Comparison of ENCODE assay signal across 9 cellular contexts in genomic region chr3:38134517-38135143, GRCh38. TPM values are rescaled to one million over a fixed set of nuclear protein-coding genes. Genes with fewer than 3 reads are reported as not detected.
DNase-seq lines count a peak whose midpoint lies in the region; ATAC-seq, FAIRE-seq and TF ChIP-seq lines count a peak whose summit lies in the region.
"Not testable (repeated sequence)": the region's sequence is repeated elsewhere in the genome, so short reads cannot be mapped to it uniquely, and the experiment has no call there.
"Had no signal": no experiment of that assay in that cellular context is flagged by ENCODE, and none has a peak within 500 bp of the region (broad histone marks: within the 10 kb centered on the region; RNA-seq: fewer than 3 reads in every experiment).

No MANE protein-coding gene starts in this region.

- TF ChIP-seq EP300 in HepG2 (IDR thresholded peaks at IDR 0.05; ENCODE audit: low read depth in 2 of 2, low read length in 2 of 2) = peak in 1 of 2 experiments; percentile 75; a peak in 2 of 4 replicates
- not testable (repeated sequence) for TF ChIP-seq EP300 in HepG2 (CRISPR knock-in tag; IDR thresholded peaks at IDR 0.05; ENCODE audit: borderline replicate concordance)

- H3K27me3 ChIP-seq in CD4-positive, CD25-positive, alpha-beta regulatory T cell (ENCODE audit: control insufficient read depth, insufficient read depth, low read length); colonic mucosa; HepG2 (ENCODE audit: control insufficient read depth in 1 of 2, insufficient read depth in 2 of 2, low read length in 2 of 2): not testable (repeated sequence)

- not testable (repeated sequence) for TF ChIP-seq CTCF in LNCaP clone FGC (IDR thresholded peaks at IDR 0.05; ENCODE audit: control insufficient read depth, extremely low read depth, insufficient read depth); colonic mucosa (IDR thresholded peaks at IDR 0.05); HepG2 (CRISPR knock-in tag; IDR thresholded peaks at IDR 0.05); nephron progenitor cell (IDR thresholded peaks at IDR 0.05)

- ATAC-seq in CD4-positive, CD25-positive, alpha-beta regulatory T cell (ENCODE audit: low read depth in 2 of 2); HepG2: not testable (repeated sequence)

- peak in 1 of 2 experiments; percentile 42; a peak in 1 of 4 replicates for TF ChIP-seq POLR2A in HepG2 (IDR thresholded peaks at IDR 0.05; ENCODE audit: insufficient read depth in 1 of 2, low read depth in 2 of 2, low read length in 2 of 2)

- H3K27ac Mint-ChIP-seq in CD4-positive, CD25-positive, alpha-beta regulatory T cell = peak overlapping the region in 2 of 3 donors; percentile 70 to 96
- H3K27ac Mint-ChIP-seq in activated CD4-positive, alpha-beta T cell treated with anti-CD3 and anti-CD28 coated beads, Interleukin-2, amount 10 ng/mL, durations not matched to agents 24 days and 14 days; nephron progenitor cell: not testable (repeated sequence)
- peak overlapping the region; percentile 27 for H3K27ac Mint-ChIP-seq in activated naive CD4-positive, alpha-beta T cell treated with anti-CD3 and anti-CD28 coated beads for 36 hours
- H3K27ac Mint-ChIP-seq in stimulated activated naive CD8-positive, alpha-beta T cell treated with anti-CD3 and anti-CD28 coated beads, Interleukin-15, Interleukin-2, amounts not matched to agents 100 ng/mL and 50 ng/mL, for 24 hours = peak overlapping the region; percentile 88

- not testable (repeated sequence) for H2AFZ ChIP-seq in HepG2 (ENCODE audit: low read length)

- CTCF ChIA-PET in activated naive CD4-positive, alpha-beta T cell treated with anti-CD3 and anti-CD28 coated beads for 36 hours (lab: Charles Lee) = interaction anchor here (1.8 kb wide), 1 partner anchor 16 kb away, joined by 5 read pairs; no protein-coding TSS in a partner anchor
- CTCF ChIA-PET in HepG2 (lab: Yijun Ruan, JAX; ENCODE audit: low intra/inter-chr PET ratio, low total read pairs) = not testable (repeated sequence)

- POLR2A ChIA-PET in HepG2 (lab: Yijun Ruan, JAX) = interaction anchor here (1.5 to 6.9 kb wide), 6 partner anchors 8 to 321 kb away, joined by 6 to 87 read pairs (median 11); partner anchors contain the start of genes OXSR1 and XYLB

- not testable (repeated sequence) for H3K9me3 Mint-ChIP-seq in CD4-positive, CD25-positive, alpha-beta regulatory T cell; activated CD4-positive, alpha-beta T cell treated with anti-CD3 and anti-CD28 coated beads, Interleukin-2, amount 10 ng/mL, durations not matched to agents 24 days and 14 days; activated naive CD4-positive, alpha-beta T cell treated with anti-CD3 and anti-CD28 coated beads for 36 hours; nephron progenitor cell; stimulated activated naive CD8-positive, alpha-beta T cell treated with anti-CD3 and anti-CD28 coated beads, Interleukin-15, Interleukin-2, amounts not matched to agents 100 ng/mL and 50 ng/mL, for 24 hours

- peaks cover 20% of the 10 kb centered on the region for H3K36me3 Mint-ChIP-seq in CD4-positive, CD25-positive, alpha-beta regulatory T cell
- peaks cover 44% of the 10 kb centered on the region for H3K36me3 Mint-ChIP-seq in activated CD4-positive, alpha-beta T cell treated with anti-CD3 and anti-CD28 coated beads, Interleukin-2, amount 10 ng/mL, durations not matched to agents 24 days and 14 days (ENCODE audit: low read depth)
- H3K36me3 Mint-ChIP-seq in activated naive CD4-positive, alpha-beta T cell treated with anti-CD3 and anti-CD28 coated beads for 36 hours (ENCODE audit: low read depth) = peaks cover 24% of the 10 kb centered on the region
- H3K36me3 Mint-ChIP-seq in nephron progenitor cell (ENCODE audit: low read depth) = peaks cover 22% of the 10 kb centered on the region
- peaks cover 40% of the 10 kb centered on the region for H3K36me3 Mint-ChIP-seq in stimulated activated naive CD8-positive, alpha-beta T cell treated with anti-CD3 and anti-CD28 coated beads, Interleukin-15, Interleukin-2, amounts not matched to agents 100 ng/mL and 50 ng/mL, for 24 hours (ENCODE audit: low read depth)

- not testable (repeated sequence) for H4K20me1 ChIP-seq in HepG2 (ENCODE audit: insufficient read depth, low read length)

- H3K36me3 ChIP-seq in CD4-positive, CD25-positive, alpha-beta regulatory T cell (ENCODE audit: control insufficient read depth, insufficient read depth, low read length) = peaks cover 40% of the 10 kb centered on the region
- not testable (repeated sequence) for H3K36me3 ChIP-seq in colonic mucosa
- H3K36me3 ChIP-seq in HepG2 (replicated peaks in 1 of 2; ENCODE audit: control insufficient read depth in 1 of 2, insufficient read depth in 2 of 2, low read length in 2 of 2) = peaks cover 6 to 32% of the 10 kb centered on the region in 2 experiments

- H3K4me1 ChIP-seq in CD4-positive, CD25-positive, alpha-beta regulatory T cell (ENCODE audit: control insufficient read depth, insufficient read depth, low read length, poor library complexity, severe bottlenecking) = peaks cover 40% of the 10 kb centered on the region
- H3K4me1 ChIP-seq in colonic mucosa = peaks cover 21% of the 10 kb centered on the region
- H3K4me1 ChIP-seq in HepG2 (ENCODE audit: insufficient read depth, low read length) = peaks cover 67% of the 10 kb centered on the region

- intact Hi-C loops in activated CD4-positive, alpha-beta T cell treated with anti-CD3 and anti-CD28 coated beads, Interleukin-2, amount 10 ng/mL, durations not matched to agents 24 days and 14 days (cut with micrococcal nuclease) = loop anchor here (5.0 kb wide), 1 partner anchor 363 kb away; the partner anchor contains the start of gene EXOG
- intact Hi-C loops in activated naive CD4-positive, alpha-beta T cell treated with anti-CD3 and anti-CD28 coated beads for 36 hours (cut with micrococcal nuclease) = loop anchor here (5.0 kb wide), 2 partner anchors 163 to 348 kb away; no protein-coding TSS in a partner anchor
- intact Hi-C loops in colonic mucosa (cut with DNase I) = not testable (repeated sequence)
- intact Hi-C loops in HepG2 (cut with micrococcal nuclease; ENCODE audit: unreplicated experiment) = loop anchor here (10.0 kb wide), 1 partner anchor 110 kb away; no protein-coding TSS in a partner anchor

- peak overlapping the region; percentile 95 to 100 (median 97) for H3K4me3 Mint-ChIP-seq in CD4-positive, CD25-positive, alpha-beta regulatory T cell
- H3K4me3 Mint-ChIP-seq in activated CD4-positive, alpha-beta T cell treated with anti-CD3 and anti-CD28 coated beads, Interleukin-2, amount 10 ng/mL, durations not matched to agents 24 days and 14 days = peak overlapping the region; percentile 90
- H3K4me3 Mint-ChIP-seq in activated naive CD4-positive, alpha-beta T cell treated with anti-CD3 and anti-CD28 coated beads for 36 hours = not testable (repeated sequence)
- H3K4me3 Mint-ChIP-seq in nephron progenitor cell = peak overlapping the region; percentile 90
- peak overlapping the region; percentile 92 for H3K4me3 Mint-ChIP-seq in stimulated activated naive CD8-positive, alpha-beta T cell treated with anti-CD3 and anti-CD28 coated beads, Interleukin-15, Interleukin-2, amounts not matched to agents 100 ng/mL and 50 ng/mL, for 24 hours

- not testable (repeated sequence) for H3K9me3 ChIP-seq in CD4-positive, CD25-positive, alpha-beta regulatory T cell (ENCODE audit: control insufficient read depth in 2 of 2, low read length in 2 of 2); colonic mucosa; HepG2 (ENCODE audit: low read length)

- not testable (repeated sequence) for BruUV-seq in HepG2 (replicated peaks; lab: Mats Ljungman, UMichigan)

- peak; percentile 67 for FAIRE-seq in HepG2 (lab: Jason Lieb, UNC)

- H3K4me3 ChIP-seq in CD4-positive, CD25-positive, alpha-beta regulatory T cell (ENCODE audit: low read depth, low read length); colonic mucosa: not testable (repeated sequence)
- H3K4me3 ChIP-seq in LNCaP clone FGC (ENCODE audit: low read depth, low read length) (peak overlapping the region; percentile 84), HepG2 (replicated peaks in 1 of 3; ENCODE audit: insufficient read depth in 1 of 3, low read depth in 2 of 3, low read length in 3 of 3) (peak overlapping the region; percentile 85 to 96 (median 89))

- H3K27ac ChIP-seq in CD4-positive, CD25-positive, alpha-beta regulatory T cell (ENCODE audit: insufficient read depth, low read length, poor library complexity, severe bottlenecking) = not testable (repeated sequence)
- H3K27ac ChIP-seq in colonic mucosa (peak overlapping the region; percentile 71), HepG2 (ENCODE audit: extremely low read length, insufficient read depth, low read length) (peak overlapping the region; percentile 97)

- peaks cover 71% of the 10 kb centered on the region for H3K79me2 ChIP-seq in HepG2 (ENCODE audit: insufficient read depth, low read length)

- not testable (repeated sequence) for DNase-seq in CD4-positive, CD25-positive, alpha-beta regulatory T cell; LNCaP clone FGC (ENCODE audit: low read depth); activated CD4-positive, alpha-beta T cell treated with anti-CD3 and anti-CD28 coated beads, Interleukin-2, amount 10 ng/mL, durations not matched to agents 24 days and 14 days; activated naive CD4-positive, alpha-beta T cell treated with anti-CD3 and anti-CD28 coated beads for 36 hours; colonic mucosa; nephron progenitor cell
- peak; percentile 70 for DNase-seq in HepG2 (ENCODE audit: low spot score)

- not testable (repeated sequence) for H3K27me3 Mint-ChIP-seq in CD4-positive, CD25-positive, alpha-beta regulatory T cell; activated CD4-positive, alpha-beta T cell treated with anti-CD3 and anti-CD28 coated beads, Interleukin-2, amount 10 ng/mL, durations not matched to agents 24 days and 14 days; activated naive CD4-positive, alpha-beta T cell treated with anti-CD3 and anti-CD28 coated beads for 36 hours (ENCODE audit: low read depth); stimulated activated naive CD8-positive, alpha-beta T cell treated with anti-CD3 and anti-CD28 coated beads, Interleukin-15, Interleukin-2, amounts not matched to agents 100 ng/mL and 50 ng/mL, for 24 hours
- peaks cover 17% of the 10 kb centered on the region for H3K27me3 Mint-ChIP-seq in nephron progenitor cell (ENCODE audit: low read depth, poor library complexity)

- peaks cover 9 to 77% (median 45%) of the 10 kb centered on the region in 4 donors for H3K4me1 Mint-ChIP-seq in CD4-positive, CD25-positive, alpha-beta regulatory T cell
- H3K4me1 Mint-ChIP-seq in activated CD4-positive, alpha-beta T cell treated with anti-CD3 and anti-CD28 coated beads, Interleukin-2, amount 10 ng/mL, durations not matched to agents 24 days and 14 days = peaks cover 49% of the 10 kb centered on the region
- peaks cover 39% of the 10 kb centered on the region for H3K4me1 Mint-ChIP-seq in activated naive CD4-positive, alpha-beta T cell treated with anti-CD3 and anti-CD28 coated beads for 36 hours (ENCODE audit: low read depth)
- H3K4me1 Mint-ChIP-seq in nephron progenitor cell = peaks cover 37% of the 10 kb centered on the region
- H3K4me1 Mint-ChIP-seq in stimulated activated naive CD8-positive, alpha-beta T cell treated with anti-CD3 and anti-CD28 coated beads, Interleukin-15, Interleukin-2, amounts not matched to agents 100 ng/mL and 50 ng/mL, for 24 hours (ENCODE audit: low read depth) = peaks cover 59% of the 10 kb centered on the region

- 3% methylated on average over 9 of the region's 10 CpGs for WGBS in HepG2 (ENCODE audit: low lambda C conversion rate)

- in situ Hi-C loops in HepG2 (cut with HindIII; ENCODE audit: extremely low pct_ligation_motif_present, low pct_unique_long_range_greater_than_20kb) = loop anchor here (25.0 kb wide), 1 partner anchor 328 kb away; the partner anchor contains the start of gene ACVR2B

- not testable (repeated sequence) for TF ChIP-seq RAD21 in HepG2 (CRISPR knock-in tag; IDR thresholded peaks at IDR 0.05)

- H3K9ac ChIP-seq in colonic mucosa (ENCODE audit: low read depth in 2 of 2, low read length in 2 of 2) (peak overlapping the region in 1 of 2 donors; percentile 56), HepG2 (ENCODE audit: insufficient read depth, low read depth, low read length) (peak overlapping the region; percentile 90)

- H3K4me2 ChIP-seq in HepG2 (ENCODE audit: low read depth, low read length) = peak overlapping the region; percentile 90

RNA-seq across cellular contexts. Expression of gene ACAA1, which starts 2.3 kb away (rescaled TPM):
- 80.7 TPM for total RNA-seq in CD4-positive, CD25-positive, alpha-beta regulatory T cell
- 10 to 100 TPM; 55.6 to 79.3 (median 67.2) TPM for polyA plus RNA-seq in CD4-positive, CD25-positive, alpha-beta regulatory T cell
- total RNA-seq in activated CD4-positive, alpha-beta T cell treated with anti-CD3 and anti-CD28 coated beads, Interleukin-2, amount 10 ng/mL, durations not matched to agents 24 days and 14 days = 68.7 and 71.6 TPM in 2 replicates
- total RNA-seq in activated naive CD4-positive, alpha-beta T cell treated with anti-CD3 and anti-CD28 coated beads for 36 hours = 10 to 100 TPM; 57.5 to 58.7 TPM
- total RNA-seq in colonic mucosa (100 to 1,000 TPM; 135 to 167 TPM), HepG2 (2016; rRNA removed; fragmentation: Illumina TruSeq; extraction: Trizol) (60.8 and 107 TPM in 2 replicates)
- 27.5 and 27.8 TPM in 2 replicates for total RNA-seq in HepG2 (2016; cell fraction: cytosol; rRNA removed; fragmentation: Illumina TruSeq; extraction: Trizol; ENCODE audit: low read depth)
- total RNA-seq in HepG2 (2016; cell fraction: insoluble cytoplasmic fraction; rRNA removed; fragmentation: Illumina TruSeq; extraction: Trizol) = 63.4 and 105 TPM in 2 replicates
- total RNA-seq in HepG2 (2016; cell fraction: membrane; rRNA removed; fragmentation: Illumina TruSeq; extraction: Trizol) = 52.7 and 55.5 TPM in 2 replicates
- 75.4 and 87.9 TPM in 2 replicates for total RNA-seq in HepG2 (2016; cell fraction: nucleus; rRNA removed; fragmentation: Illumina TruSeq; extraction: Trizol)
- 188 and 221 TPM in 2 replicates for polyA plus RNA-seq in HepG2 (2011; rRNA removed)
- 169 and 202 TPM in 2 replicates for polyA plus RNA-seq in HepG2 (2011; cell fraction: cytosol; rRNA removed)
- polyA plus RNA-seq in HepG2 (2011; cell fraction: nucleus; rRNA removed) = 588 and 662 TPM in 2 replicates
- polyA plus RNA-seq in HepG2 (2012) = 125 and 170 TPM in 2 replicates
- 44.3 and 47.9 TPM in 2 replicates for polyA plus RNA-seq in HepG2 (2016; cell fraction: cytosol; fragmentation: Illumina TruSeq; extraction: Trizol; ENCODE audit: low read depth)
- 240 and 247 TPM in 2 replicates for polyA plus RNA-seq in HepG2 (2016; cell fraction: insoluble cytoplasmic fraction; fragmentation: Illumina TruSeq; extraction: Trizol; ENCODE audit: low read depth)
- 62.9 and 66.6 TPM in 2 replicates for polyA plus RNA-seq in HepG2 (2016; cell fraction: membrane; fragmentation: Illumina TruSeq; extraction: Trizol; ENCODE audit: low read depth)
- polyA plus RNA-seq in HepG2 (2016; cell fraction: nucleus; fragmentation: Illumina TruSeq; extraction: Trizol; ENCODE audit: insufficient read depth, low read depth) = 290 and 311 TPM in 2 replicates
- polyA minus RNA-seq in HepG2 (2011; rRNA and poly(A)+ RNA removed; ENCODE audit: low replicate concordance) = 57.0 and 213 TPM in 2 replicates
- polyA minus RNA-seq in HepG2 (2011; cell fraction: cytosol; rRNA and poly(A)+ RNA removed) = 80.2 and 80.3 TPM in 2 replicates
- polyA minus RNA-seq in HepG2 (2011; cell fraction: nucleus; rRNA and poly(A)+ RNA removed) = 241 and 244 TPM in 2 replicates

RNA-seq across cellular contexts. Expression of gene MYD88, which starts 3.8 kb away (rescaled TPM):
- 49.9 TPM for total RNA-seq in CD4-positive, CD25-positive, alpha-beta regulatory T cell
- polyA plus RNA-seq in CD4-positive, CD25-positive, alpha-beta regulatory T cell = 100 to 1,000 TPM; 114 to 184 (median 139) TPM
- total RNA-seq in activated CD4-positive, alpha-beta T cell treated with anti-CD3 and anti-CD28 coated beads, Interleukin-2, amount 10 ng/mL, durations not matched to agents 24 days and 14 days = 32.0 and 36.9 TPM in 2 replicates
- total RNA-seq in activated naive CD4-positive, alpha-beta T cell treated with anti-CD3 and anti-CD28 coated beads for 36 hours = 10 to 100 TPM; 16.6 to 19.3 TPM
- total RNA-seq in colonic mucosa (10 to 100 TPM; 69.5 to 70.4 TPM), HepG2 (2016; rRNA removed; fragmentation: Illumina TruSeq; extraction: Trizol) (7.6 and 14.5 TPM in 2 replicates)
- 2.5 and 3.5 TPM in 2 replicates for total RNA-seq in HepG2 (2016; cell fraction: cytosol; rRNA removed; fragmentation: Illumina TruSeq; extraction: Trizol; ENCODE audit: low read depth)
- total RNA-seq in HepG2 (2016; cell fraction: insoluble cytoplasmic fraction; rRNA removed; fragmentation: Illumina TruSeq; extraction: Trizol) = 7.2 and 14.6 TPM in 2 replicates
- total RNA-seq in HepG2 (2016; cell fraction: membrane; rRNA removed; fragmentation: Illumina TruSeq; extraction: Trizol) = 6.0 and 6.5 TPM in 2 replicates
- total RNA-seq in HepG2 (2016; cell fraction: nucleus; rRNA removed; fragmentation: Illumina TruSeq; extraction: Trizol) = 9.8 and 11.0 TPM in 2 replicates
- 32.7 and 36.6 TPM in 2 replicates for polyA plus RNA-seq in HepG2 (2011; rRNA removed)
- polyA plus RNA-seq in HepG2 (2011; cell fraction: cytosol; rRNA removed) = 31.0 and 32.2 TPM in 2 replicates
- polyA plus RNA-seq in HepG2 (2011; cell fraction: nucleus; rRNA removed) = 53.7 and 60.9 TPM in 2 replicates
- 19.9 and 22.6 TPM in 2 replicates for polyA plus RNA-seq in HepG2 (2012)
- polyA plus RNA-seq in HepG2 (2016; cell fraction: cytosol; fragmentation: Illumina TruSeq; extraction: Trizol; ENCODE audit: low read depth) = 2.8 and 2.9 TPM in 2 replicates
- 51.1 and 57.2 TPM in 2 replicates for polyA plus RNA-seq in HepG2 (2016; cell fraction: insoluble cytoplasmic fraction; fragmentation: Illumina TruSeq; extraction: Trizol; ENCODE audit: low read depth)
- 9.0 and 9.6 TPM in 2 replicates for polyA plus RNA-seq in HepG2 (2016; cell fraction: membrane; fragmentation: Illumina TruSeq; extraction: Trizol; ENCODE audit: low read depth)
- 48.1 and 53.6 TPM in 2 replicates for polyA plus RNA-seq in HepG2 (2016; cell fraction: nucleus; fragmentation: Illumina TruSeq; extraction: Trizol; ENCODE audit: insufficient read depth, low read depth)
- 15.6 and 54.6 TPM in 2 replicates for polyA minus RNA-seq in HepG2 (2011; rRNA and poly(A)+ RNA removed; ENCODE audit: low replicate concordance)
- polyA minus RNA-seq in HepG2 (2011; cell fraction: cytosol; rRNA and poly(A)+ RNA removed) = 19.7 and 21.8 TPM in 2 replicates
- 13.9 and 15.8 TPM in 2 replicates for polyA minus RNA-seq in HepG2 (2011; cell fraction: nucleus; rRNA and poly(A)+ RNA removed)
- total RNA-seq: G401 had no signal

RNA-seq across cellular contexts. Expression of gene OXSR1, which starts 30.7 kb away (rescaled TPM):
- total RNA-seq in CD4-positive, CD25-positive, alpha-beta regulatory T cell = 62.3 TPM
- 10 to 100 TPM; 12.6 to 19.3 (median 16.1) TPM for polyA plus RNA-seq in CD4-positive, CD25-positive, alpha-beta regulatory T cell
- 56.4 and 58.3 TPM in 2 replicates for total RNA-seq in activated CD4-positive, alpha-beta T cell treated with anti-CD3 and anti-CD28 coated beads, Interleukin-2, amount 10 ng/mL, durations not matched to agents 24 days and 14 days
- total RNA-seq in activated naive CD4-positive, alpha-beta T cell treated with anti-CD3 and anti-CD28 coated beads for 36 hours = 10 to 100 TPM; 33.8 to 35.0 TPM
- 10 to 100 TPM; 32.0 to 57.3 TPM for total RNA-seq in colonic mucosa
- total RNA-seq in HepG2 (2016; rRNA removed; fragmentation: Illumina TruSeq; extraction: Trizol) = 32.6 and 41.1 TPM in 2 replicates
- total RNA-seq in HepG2 (2016; cell fraction: cytosol; rRNA removed; fragmentation: Illumina TruSeq; extraction: Trizol; ENCODE audit: low read depth) = 7.6 TPM in 2 replicates
- total RNA-seq in HepG2 (2016; cell fraction: insoluble cytoplasmic fraction; rRNA removed; fragmentation: Illumina TruSeq; extraction: Trizol) = 32.9 and 39.8 TPM in 2 replicates
- 12.8 and 14.5 TPM in 2 replicates for total RNA-seq in HepG2 (2016; cell fraction: membrane; rRNA removed; fragmentation: Illumina TruSeq; extraction: Trizol)
- 30.2 and 32.6 TPM in 2 replicates for total RNA-seq in HepG2 (2016; cell fraction: nucleus; rRNA removed; fragmentation: Illumina TruSeq; extraction: Trizol)
- polyA plus RNA-seq in HepG2 (2011; rRNA removed) = 25.9 and 27.4 TPM in 2 replicates
- polyA plus RNA-seq in HepG2 (2011; cell fraction: cytosol; rRNA removed) = 18.5 and 23.3 TPM in 2 replicates
- polyA plus RNA-seq in HepG2 (2011; cell fraction: nucleus; rRNA removed) = 19.5 and 22.8 TPM in 2 replicates
- 23.1 and 31.4 TPM in 2 replicates for polyA plus RNA-seq in HepG2 (2012)
- 1.5 and 1.6 TPM in 2 replicates for polyA plus RNA-seq in HepG2 (2016; cell fraction: cytosol; fragmentation: Illumina TruSeq; extraction: Trizol; ENCODE audit: low read depth)
- 33.9 and 36.3 TPM in 2 replicates for polyA plus RNA-seq in HepG2 (2016; cell fraction: insoluble cytoplasmic fraction; fragmentation: Illumina TruSeq; extraction: Trizol; ENCODE audit: low read depth)
- polyA plus RNA-seq in HepG2 (2016; cell fraction: membrane; fragmentation: Illumina TruSeq; extraction: Trizol; ENCODE audit: low read depth) = 5.4 and 5.9 TPM in 2 replicates
- 31.5 and 34.6 TPM in 2 replicates for polyA plus RNA-seq in HepG2 (2016; cell fraction: nucleus; fragmentation: Illumina TruSeq; extraction: Trizol; ENCODE audit: insufficient read depth, low read depth)
- polyA minus RNA-seq in HepG2 (2011; rRNA and poly(A)+ RNA removed; ENCODE audit: low replicate concordance) = 36.3 and 49.0 TPM in 2 replicates
- polyA minus RNA-seq in HepG2 (2011; cell fraction: cytosol; rRNA and poly(A)+ RNA removed) = 26.2 and 26.9 TPM in 2 replicates
- polyA minus RNA-seq in HepG2 (2011; cell fraction: nucleus; rRNA and poly(A)+ RNA removed) = 37.9 and 47.6 TPM in 2 replicates
